ENCODE assay signal across 26 cellular contexts in genomic region chr6:5946701-5947100, GRCh38.
"Had no signal": no experiment of that assay in that cellular context is flagged by ENCODE, and none has a peak within 500 bp of the region (broad histone marks: within the 10 kb centered on the region; RNA-seq: fewer than 3 reads in every experiment).

No MANE protein-coding gene starts in this region.

- H3K9me3 ChIP-seq: colonic mucosa had no signal

- H3K79me2 ChIP-seq: hepatocyte had no signal

- ATAC-seq: effector memory CD8-positive, alpha-beta T cell; esophagus mucosa; foreskin keratinocyte; gastrocnemius medialis; gastroesophageal sphincter; heart left ventricle had no signal

- FAIRE-seq: endometrium, endothelial cell of umbilical vein, frontal cortex had no signal

- H3K27me3 ChIP-seq: colonic mucosa, dorsolateral prefrontal cortex, esophagus muscularis mucosa, esophagus squamous epithelium, foreskin keratinocyte, gastrocnemius medialis, gastroesophageal sphincter, heart left ventricle, hepatocyte had no signal

- H2AFZ ChIP-seq: hepatocyte had no signal

- H3K4me2 ChIP-seq: hepatocyte had no signal

- H3K4me3 ChIP-seq: colonic mucosa, coronary artery, dorsolateral prefrontal cortex, esophagus muscularis mucosa, esophagus squamous epithelium, gastrocnemius medialis, gastroesophageal sphincter, heart left ventricle, heart right ventricle, hepatocyte had no signal

- H3K36me3 ChIP-seq: colonic mucosa, esophagus muscularis mucosa, esophagus squamous epithelium, gastrocnemius medialis, gastroesophageal sphincter, heart left ventricle, heart right ventricle had no signal

- H3K4me1 ChIP-seq: colonic mucosa, esophagus squamous epithelium, foreskin keratinocyte, gastrocnemius medialis, gastroesophageal sphincter, heart left ventricle, heart right ventricle had no signal

- H3K27ac ChIP-seq: colonic mucosa, coronary artery, dorsolateral prefrontal cortex, epithelial cell of prostate, esophagus muscularis mucosa, esophagus squamous epithelium, foreskin keratinocyte, gastrocnemius medialis, gastroesophageal sphincter, heart left ventricle, heart right ventricle, hepatocyte had no signal

- DNase-seq: colonic mucosa; cortex of kidney; dermis blood vessel endothelial cell; dorsolateral prefrontal cortex; effector CD4-positive, alpha-beta T cell; effector CD8-positive, alpha-beta T cell; effector memory CD4-positive, alpha-beta T cell; effector memory CD8-positive, alpha-beta T cell; erythroblast; esophagus squamous epithelium; foreskin fibroblast; foreskin keratinocyte; foreskin melanocyte; gastrocnemius medialis; glutamatergic neuron; heart left ventricle; heart right ventricle had no signal
